ENCODE assay signal across 31 cellular contexts in the genomic region with DNA sequence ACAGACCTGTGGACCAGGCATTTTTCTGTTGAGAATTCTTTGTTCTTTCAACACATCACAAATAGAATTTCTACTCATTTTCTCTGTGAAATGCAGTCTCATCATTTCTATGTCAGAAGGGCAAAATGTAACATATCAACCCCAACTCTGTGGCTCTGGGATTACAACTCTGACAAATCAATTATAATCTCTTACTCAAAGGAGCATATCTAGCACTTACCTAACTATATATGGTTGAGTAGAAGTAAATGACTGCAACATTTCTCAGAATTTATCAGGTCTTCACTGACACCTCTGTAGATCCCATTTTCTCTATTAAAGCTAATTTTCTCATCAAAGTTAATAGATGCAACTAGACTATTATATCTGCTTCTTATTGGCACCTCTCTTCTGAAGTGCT.
"Had no signal": no experiment of that assay in that cellular context is flagged by ENCODE, and none has a peak within 500 bp of the region (broad histone marks: within the 10 kb centered on the region; RNA-seq: fewer than 3 reads in every experiment).

No MANE protein-coding gene starts in this region.

- H3K4me3 ChIP-seq: adrenal gland, ascending aorta, body of pancreas, breast epithelium, cardiac muscle cell had no signal

- H3K36me3 ChIP-seq: adrenal gland, ascending aorta, brain microvascular endothelial cell, breast epithelium, cardiac muscle cell had no signal

- H3K27ac ChIP-seq: adrenal gland, ascending aorta, body of pancreas, brain microvascular endothelial cell, breast epithelium, cardiac muscle cell had no signal

- H3K4me1 ChIP-seq: adrenal gland, ascending aorta, breast epithelium had no signal

- DNase-seq: activated effector memory CD4-positive, alpha-beta T cell treated with anti-CD3 and anti-CD28 coated beads, Interleukin-2, amount 50 U/mL, for 16 hours; activated effector memory CD4-positive, alpha-beta T cell treated with Interleukin-2 at 50 U/mL for 16 hours; activated gamma-delta T cell; activated gamma-delta T cell treated with Interleukin-2 at 50 U/mL for 16 hours; activated naive CD4-positive, alpha-beta T cell; activated naive CD4-positive, alpha-beta T cell treated with anti-CD3 and anti-CD28 coated beads for 36 hours; activated naive CD4-positive, alpha-beta T cell treated with anti-CD3 and anti-CD28 coated beads, Interleukin-2, amount 10 ng/mL, durations not matched to agents 7 days and 5 days; activated naive CD4-positive, alpha-beta T cell treated with anti-CD3 and anti-CD28 coated beads, Interleukin-2, amount 50 U/mL, for 16 hours; activated naive CD4-positive, alpha-beta T cell treated with Interleukin-2 at 50 U/mL for 16 hours; activated naive CD8-positive, alpha-beta T cell treated with anti-CD3 and anti-CD28 coated beads for 36 hours; activated naive CD8-positive, alpha-beta T cell treated with anti-CD3 and anti-CD28 coated beads, Interleukin-2, amount 10 ng/mL, durations not matched to agents 7 days and 5 days; activated naive CD8-positive, alpha-beta T cell treated with anti-CD3 and anti-CD28 coated beads, Interleukin-2, amount 50 U/mL, for 24 hours; activated T-cell treated with anti-CD3 and anti-CD28 coated beads, Interleukin-2, amount 50 U/mL, for 1 hour; activated T-cell treated with anti-CD3 and anti-CD28 coated beads, Interleukin-2, amount 50 U/mL, for 24 hours; activated T-cell treated with anti-CD3 and anti-CD28 coated beads, Interleukin-2, amount 50 U/mL, for 4 hours; activated T-cell treated with anti-CD3 and anti-CD28 coated beads, Interleukin-2, amount 50 U/mL, for 48 hours; activated T-cell treated with anti-CD3 and anti-CD28 coated beads, Interleukin-2, amount 50 U/mL, for 72 hours; adrenal gland; amniotic stem cell; amygdala; anterior cingulate cortex; aorta; body of pancreas; brain microvascular endothelial cell; central memory CD4-positive, alpha-beta T cell; cerebellar nuclear complex had no signal

- H3K9me3 ChIP-seq: adrenal gland, ascending aorta, body of pancreas, breast epithelium had no signal

- ATAC-seq: activated naive CD4-positive, alpha-beta T cell treated with anti-CD3 and anti-CD28 coated beads, Interleukin-2, amount 50 U/mL, for 72 hours; activated naive CD8-positive, alpha-beta T cell treated with anti-CD3 and anti-CD28 coated beads, Interleukin-2, amount 50 U/mL, for 24 hours; activated T-cell treated with anti-CD3 and anti-CD28 coated beads, Interleukin-2, amount 50 U/mL, for 4 hours; activated T-cell treated with anti-CD3 and anti-CD28 coated beads, Interleukin-2, amount 50 U/mL, for 72 hours; activated T-helper 17 cell treated with anti-CD3 and anti-CD28 coated beads, Interleukin-2, amount 50 U/mL, for 72 hours; body of pancreas had no signal

- H3K27me3 ChIP-seq: adrenal gland, ascending aorta, body of pancreas, brain microvascular endothelial cell, breast epithelium, cardiac muscle cell had no signal
